7 cellular contexts compared by ENCODE assay signal in the genomic region with DNA sequence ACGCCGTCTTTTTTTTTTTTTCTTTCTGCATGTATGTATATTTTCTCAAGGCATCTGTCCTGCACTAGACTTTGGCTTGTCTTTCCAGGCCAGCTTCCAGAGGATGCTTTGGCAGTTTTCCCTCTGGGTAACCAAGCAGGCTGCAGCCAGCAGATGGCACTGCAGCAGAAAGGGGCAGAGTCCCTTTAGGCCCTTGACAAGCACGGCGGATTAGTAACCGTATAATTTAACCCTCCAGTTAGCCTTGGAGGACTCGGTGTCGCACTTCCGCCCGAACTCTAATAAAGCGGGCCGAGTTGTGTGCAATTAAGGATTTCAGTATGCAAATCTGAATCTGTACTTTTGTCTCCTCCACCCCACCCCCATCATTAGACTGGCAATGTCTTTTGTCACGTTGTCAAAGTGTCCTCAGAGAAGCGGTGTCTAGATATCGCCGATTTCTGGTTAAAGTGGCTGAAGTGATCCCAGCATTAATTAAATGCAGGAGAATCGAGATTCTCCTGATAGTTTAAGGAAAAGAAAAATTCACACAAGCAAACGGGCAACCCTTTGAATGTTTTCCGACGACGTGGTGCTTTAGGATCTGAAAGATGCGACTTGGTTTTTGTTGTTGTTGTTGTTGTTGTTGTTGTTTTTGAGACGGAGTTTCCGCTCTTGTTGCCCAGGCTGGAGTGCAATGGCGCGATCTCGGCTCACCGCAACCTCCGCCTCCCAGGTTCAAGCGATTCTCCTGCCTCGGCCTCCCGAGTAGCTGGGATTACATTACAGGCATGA. TPM values are rescaled to one million over a fixed set of nuclear protein-coding genes. Genes with fewer than 3 reads are reported as not detected.
A peak's percentile ranks its signal among the peaks of the same experiment; 100 is the strongest.
DNase-seq lines count a peak whose midpoint lies in the region; ATAC-seq and TF ChIP-seq lines count a peak whose summit lies in the region.

No MANE protein-coding gene starts in this region.

- H3K36me3 ChIP-seq in ES-I3 (ENCODE audit: insufficient read depth, low read length): no peaks in the 10 kb centered on the region
- peaks cover 32% of the 10 kb centered on the region for H3K36me3 ChIP-seq in MG63
- peaks cover 0 to 13% (median 2%) of the 10 kb centered on the region in 4 donors for H3K36me3 ChIP-seq in right lobe of liver
- H3K36me3 ChIP-seq in stomach smooth muscle (ENCODE audit: control insufficient read depth in 2 of 2, insufficient read depth in 2 of 2, low read length in 2 of 2): peaks cover 0 to 2% of the 10 kb centered on the region in 2 donors

- H3K27ac ChIP-seq in dorsolateral prefrontal cortex (peak overlapping the region; percentile 58 to 99 (median 98)), right lobe of liver (peak overlapping the region in 1 of 3 donors; percentile 97), stomach smooth muscle (ENCODE audit: low read length) (peak overlapping the region; percentile 98)

- no peaks in the 10 kb centered on the region for H3K4me1 ChIP-seq in ES-I3 (ENCODE audit: insufficient read depth, low read length)
- H3K4me1 ChIP-seq in right lobe of liver: peaks cover 0 to 16% (median 4%) of the 10 kb centered on the region in 4 donors
- H3K4me1 ChIP-seq in stomach smooth muscle (ENCODE audit: control insufficient read depth, insufficient read depth, low read length): peaks cover 22% of the 10 kb centered on the region

- H3K4me3 ChIP-seq in MG63 (peak overlapping the region; percentile 98), dorsolateral prefrontal cortex (peak overlapping the region; percentile 56 to 99 (median 87)), right lobe of liver (peak overlapping the region in 1 of 3 donors; percentile 84), stomach smooth muscle (ENCODE audit: low read length in 2 of 2) (peak overlapping the region; percentile 5 to 89)

- no peak for TF ChIP-seq POLR2A in right lobe of liver (IDR thresholded peaks at IDR 0.05)

- H3K4me1 Mint-ChIP-seq in T-helper 1 cell treated with Interleukin-12 subunit alpha and Interleukin-12 subunit beta and Interleukin-4 antibody, amounts not matched to agents 30 μg/mL and 1 μg/mL, for 36 hours (ENCODE audit: low read depth): peaks cover 30% of the 10 kb centered on the region

- no peaks in the 10 kb centered on the region for H3K9me3 Mint-ChIP-seq in T-helper 1 cell treated with Interleukin-12 subunit alpha and Interleukin-12 subunit beta and Interleukin-4 antibody, amounts not matched to agents 30 μg/mL and 1 μg/mL, for 36 hours

- H3K9me3 ChIP-seq in ES-I3 (ENCODE audit: control insufficient read depth, insufficient read depth, low read length) (no peaks in the 10 kb centered on the region), MG63 (no peaks in the 10 kb centered on the region; the same call in 1 of the 2 replicates), right lobe of liver (no peaks in the 10 kb centered on the region), stomach smooth muscle (ENCODE audit: control insufficient read depth in 2 of 2, low read length in 2 of 2) (no peaks in the 10 kb centered on the region)

- H3K36me3 Mint-ChIP-seq in T-helper 1 cell treated with Interleukin-12 subunit alpha and Interleukin-12 subunit beta and Interleukin-4 antibody, amounts not matched to agents 30 μg/mL and 1 μg/mL, for 36 hours (ENCODE audit: low read depth): peaks cover 10% of the 10 kb centered on the region

- H3K9ac ChIP-seq in ES-I3 (ENCODE audit: low read depth, low read length) (peak overlapping the region; percentile 98; the same call in 1 of the 2 replicates), stomach smooth muscle (ENCODE audit: low read length in 2 of 2) (no peak overlapping the region)

- peak; percentile 86 for DNase-seq in MG63
- DNase-seq in dorsolateral prefrontal cortex: peak; percentile 40 to 90 (median 82)
- DNase-seq in right lobe of liver: peak; percentile 70 to 89 (median 88)

- intact Hi-C loops in dorsolateral prefrontal cortex (cut with DNase I): loop anchor here in 1 of 2 donors (1.0 kb wide), 1 partner anchor 11 kb away; no protein-coding TSS in a partner anchor
- intact Hi-C loops in right lobe of liver (cut with DNase I): no loop called here

- WGBS in right lobe of liver (ENCODE audit: insufficient coverage, low coverage, low lambda C conversion rate, missing lambda C conversion rate): 65% methylated on average over 17 of the region's 31 CpGs

- peak overlapping the region; percentile 94 for H3K27ac Mint-ChIP-seq in T-helper 1 cell treated with Interleukin-12 subunit alpha and Interleukin-12 subunit beta and Interleukin-4 antibody, amounts not matched to agents 30 μg/mL and 1 μg/mL, for 36 hours

- peak in 55 of 56 donors; percentile 18 to 83 (median 66) for TF ChIP-seq CTCF in dorsolateral prefrontal cortex (IDR thresholded peaks at IDR 0.05 in 54 of 56, conservative IDR thresholded peaks at IDR 0.05 in 2 of 56; ENCODE audit: low read depth in 1 of 56, partially characterized antibody in 56 of 56)
- TF ChIP-seq CTCF in right lobe of liver (IDR thresholded peaks at IDR 0.05): peak; percentile 48 to 80 (median 72)

- H3K4me3 Mint-ChIP-seq in T-helper 1 cell treated with Interleukin-12 subunit alpha and Interleukin-12 subunit beta and Interleukin-4 antibody, amounts not matched to agents 30 μg/mL and 1 μg/mL, for 36 hours: peak overlapping the region; percentile 95

- no peaks in the 10 kb centered on the region for H3K27me3 ChIP-seq in MG63
- no peaks in the 10 kb centered on the region for H3K27me3 ChIP-seq in dorsolateral prefrontal cortex
- no peaks in the 10 kb centered on the region for H3K27me3 ChIP-seq in right lobe of liver
- H3K27me3 ChIP-seq in stomach smooth muscle (ENCODE audit: control insufficient read depth in 1 of 2, insufficient read depth in 2 of 2, low read length in 2 of 2): no peaks in the 10 kb centered on the region

- H3K27me3 Mint-ChIP-seq in T-helper 1 cell treated with Interleukin-12 subunit alpha and Interleukin-12 subunit beta and Interleukin-4 antibody, amounts not matched to agents 30 μg/mL and 1 μg/mL, for 36 hours (ENCODE audit: low read depth): no peaks in the 10 kb centered on the region

- ATAC-seq in right lobe of liver: peak; percentile 62 to 78 (median 77)
- no peak for ATAC-seq in GM19395 (IDR thresholded peaks at IDR 0.05; ENCODE audit: unreplicated experiment)

RNA-seq across cellular contexts. Expression of gene TMEM167B, which starts 1.1 kb away (rescaled TPM):
- total RNA-seq in MG63 (2014; rRNA removed; shearing (Covaris generic); ENCODE audit: low replicate concordance): 43.4 and 61.3 TPM in 2 replicates
- 10 to 100 TPM; 38.9 to 69.5 (median 53.9) TPM for total RNA-seq in dorsolateral prefrontal cortex
- total RNA-seq in right lobe of liver: 10 to 100 TPM; 10.5 to 21.9 (median 15.1) TPM

RNA-seq across cellular contexts. Expression of gene TAF13, which starts 13.6 kb away (rescaled TPM):
- total RNA-seq in MG63 (2014; rRNA removed; shearing (Covaris generic); ENCODE audit: low replicate concordance): 37.6 and 71.7 TPM in 2 replicates
- total RNA-seq in dorsolateral prefrontal cortex: 10 to 100 TPM; 41.9 to 89.0 (median 66.0) TPM
- 10 to 100 TPM; 19.2 to 41.1 (median 26.4) TPM for total RNA-seq in right lobe of liver

RNA-seq across cellular contexts. Expression of gene ELAPOR1, which starts 24.5 kb away (rescaled TPM):
- 0.20 TPM in 1 of 2 replicates, not detected in the other for total RNA-seq in MG63 (2014; rRNA removed; shearing (Covaris generic); ENCODE audit: low replicate concordance)
- total RNA-seq in dorsolateral prefrontal cortex: 10 to 100 TPM; 19.9 to 67.6 (median 43.1) TPM
- 1 to 10 TPM in 1 of 6 experiments, under 1 TPM in 5; 0.16 to 1.2 (median 0.22) TPM for total RNA-seq in right lobe of liver

RNA-seq across cellular contexts. Expression of gene WDR47, which starts 47.5 kb away (rescaled TPM):
- total RNA-seq in MG63 (2014; rRNA removed; shearing (Covaris generic); ENCODE audit: low replicate concordance): 19.5 and 23.7 TPM in 2 replicates
- total RNA-seq in dorsolateral prefrontal cortex (100 to 1,000 TPM in 100 of 120 experiments, 10 to 100 TPM in 20; 66.3 to 166 (median 128) TPM), right lobe of liver (1 to 10 TPM; 2.4 to 4.2 (median 2.6) TPM)

Comparison
In these comparisons a context has a peak if more than half of its experiments do, and no peak if none do; other contexts are left out.
1. RNA of gene ELAPOR1, which starts 24.5 kb away (total RNA-seq): 19.9 to 67.6 TPM in dorsolateral prefrontal cortex; 0.16 to 1.2 TPM in right lobe of liver and 0.20 TPM in MG63; every median in the first group is over 4 times any median in the second.
2. Peak in every context shown above with its lines, with median percentiles within 50 percentile points of each other: DNase-seq.